Comparison of ENCODE assay signal across 12 cellular contexts in the genomic region with DNA sequence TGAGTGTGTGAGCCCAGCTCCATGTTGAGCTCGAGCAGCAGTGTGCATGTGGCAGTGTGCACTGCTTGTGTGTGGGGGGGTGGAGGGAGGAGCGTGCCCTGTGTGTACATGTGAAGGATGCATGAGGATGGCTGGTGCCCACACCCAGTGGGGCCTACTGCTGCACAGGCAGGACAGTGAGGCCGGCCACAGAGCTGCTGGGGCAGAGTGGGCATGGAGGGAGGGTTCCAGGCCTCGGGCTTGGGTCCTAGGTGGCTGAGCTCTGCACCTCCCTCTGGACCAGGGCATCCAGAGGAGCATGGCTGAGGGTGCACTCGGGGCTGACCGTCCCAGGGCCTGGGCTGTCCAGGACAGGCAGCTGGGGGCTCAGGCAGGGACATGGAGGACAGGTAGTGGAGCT. TPM values are rescaled to one million over a fixed set of nuclear protein-coding genes. Genes with fewer than 3 reads are reported as not detected.
DNase-seq lines count a peak whose midpoint lies in the region; ATAC-seq and TF ChIP-seq lines count a peak whose summit lies in the region.
"Had no signal": no experiment of that assay in that cellular context is flagged by ENCODE, and none has a peak within 500 bp of the region (broad histone marks: within the 10 kb centered on the region; RNA-seq: fewer than 3 reads in every experiment).

No MANE protein-coding gene starts in this region.

- peak overlapping the region in 8 of 10 donors; percentile 67 to 91 (median 86) for H3K27ac ChIP-seq in heart right ventricle
- H3K27ac ChIP-seq in cingulate gyrus (ENCODE audit: low read depth, low read length) = peak overlapping the region; percentile 93
- H3K27ac ChIP-seq in uterus = peak overlapping the region; percentile 88 to 91

- H3K9me3 ChIP-seq in heart right ventricle = no peaks in the 10 kb centered on the region
- no peaks in the 10 kb centered on the region for H3K9me3 ChIP-seq in uterus

- H3K9me3 Mint-ChIP-seq in natural killer cell treated with Interleukin-12 subunit alpha and Interleukin-12 subunit beta and Interleukin-15 and Interleukin-18, amount 100 ng/mL, for 72 hours = no peaks in the 10 kb centered on the region

- H3K27ac Mint-ChIP-seq in natural killer cell treated with Interleukin-12 subunit alpha and Interleukin-12 subunit beta and Interleukin-15 and Interleukin-18, amount 100 ng/mL, for 72 hours = peak overlapping the region in 1 of 2 donors; percentile 37

- no peak overlapping the region for H3K4me3 Mint-ChIP-seq in natural killer cell treated with Interleukin-12 subunit alpha and Interleukin-12 subunit beta and Interleukin-15 and Interleukin-18, amount 100 ng/mL, for 72 hours

- peaks cover 0 to 9% of the 10 kb centered on the region in 2 donors for H3K4me1 Mint-ChIP-seq in natural killer cell treated with Interleukin-12 subunit alpha and Interleukin-12 subunit beta and Interleukin-15 and Interleukin-18, amount 100 ng/mL, for 72 hours (ENCODE audit: low read depth in 2 of 2)

- intact Hi-C loops in heart right ventricle (cut with DNase I) (no loop called here), Right ventricle myocardium superior (cut with DNase I) (no loop called here), uterus (cut with DNase I; ENCODE audit: low total_unique reads) (no loop called here)

- peaks cover 0 to 35% (median 5%) of the 10 kb centered on the region in 9 donors for H3K36me3 ChIP-seq in heart right ventricle
- no peaks in the 10 kb centered on the region for H3K36me3 ChIP-seq in uterus

- TF ChIP-seq POLR2A in uterus (IDR thresholded peaks at IDR 0.05) = no peak

- no peaks in the 10 kb centered on the region for H3K36me3 Mint-ChIP-seq in natural killer cell treated with Interleukin-12 subunit alpha and Interleukin-12 subunit beta and Interleukin-15 and Interleukin-18, amount 100 ng/mL, for 72 hours

- H3K4me1 ChIP-seq in heart right ventricle (peaks cover 31 to 64% (median 44%) of the 10 kb centered on the region in 9 donors), uterus (peaks cover 16 to 36% of the 10 kb centered on the region in 2 donors)

- ATAC-seq in heart right ventricle = peak in 1 of 8 donors; percentile 0
- no peak for ATAC-seq in Right ventricle myocardium superior (ENCODE audit: poor library complexity)
- peak in 1 of 2 donors; percentile 13 for ATAC-seq in natural killer cell treated with Interleukin-12 subunit alpha and Interleukin-12 subunit beta and Interleukin-15 and Interleukin-18, amount 100 ng/mL, for 72 hours
- ATAC-seq in GM21723 (IDR thresholded peaks at IDR 0.05; ENCODE audit: unreplicated experiment) = no peak

- no peak for TF ChIP-seq CTCF in heart right ventricle (IDR thresholded peaks at IDR 0.05)
- no peak for TF ChIP-seq CTCF in uterus (IDR thresholded peaks at IDR 0.05)

- 78 to 84% methylated on average over 6 of the region's 6 CpGs for WGBS in heart right ventricle, 2 donors

- H3K27me3 ChIP-seq in heart right ventricle (no peaks in the 10 kb centered on the region), uterus (no peaks in the 10 kb centered on the region)

- no peaks in the 10 kb centered on the region for H3K27me3 Mint-ChIP-seq in natural killer cell treated with Interleukin-12 subunit alpha and Interleukin-12 subunit beta and Interleukin-15 and Interleukin-18, amount 100 ng/mL, for 72 hours

- H3K4me3 ChIP-seq in heart right ventricle = no peak overlapping the region
- no peak overlapping the region for H3K4me3 ChIP-seq in uterus

- DNase-seq in heart right ventricle (peak in 1 of 2 donors; percentile 19), Right ventricle myocardium superior (no peak), uterus (peak; percentile 32 to 39), NCI-H82 treated with DMSO at 0.1 percent for 48 hours (lab: John Stamatoyannopoulos, UW; ENCODE audit: unreplicated experiment) (no peak)
- peak; percentile 48 for DNase-seq in natural killer cell treated with Interleukin-12 subunit alpha and Interleukin-12 subunit beta and Interleukin-15 and Interleukin-18, amount 100 ng/mL, for 72 hours (ENCODE audit: low spot score)
- DNase-seq in activated CD4-positive, CD25-positive, alpha-beta regulatory T cell (lab: John Stamatoyannopoulos, UW) = no peak
- DNase-seq: cortex of kidney, mesendoderm, NCI-H2081, WERI-Rb-1 had no signal

RNA-seq across cellular contexts. Expression of a gene that starts 1.8 kb away (rescaled TPM):
- total RNA-seq in heart right ventricle (1 to 10 TPM in 7 of 10 donors, under 1 TPM in 3; 0.61 to 1.5 (median 1.2) TPM), Right ventricle myocardium superior (1.6 TPM), uterus (10 to 100 TPM in 2 of 4 donors, 1 to 10 TPM in 2; 2.6 to 25.8 (median 10.7) TPM)
- 1 to 10 TPM; 1.0 to 1.4 TPM for polyA plus RNA-seq in heart right ventricle
- 1 to 10 TPM; 2.1 to 2.2 TPM for total RNA-seq in natural killer cell treated with Interleukin-12 subunit alpha and Interleukin-12 subunit beta and Interleukin-15 and Interleukin-18, amount 100 ng/mL, for 72 hours

RNA-seq across cellular contexts. Expression of a gene that starts 11.4 kb away (rescaled TPM):
- total RNA-seq in heart right ventricle (100 to 1,000 TPM; 121 to 207 (median 159) TPM), Right ventricle myocardium superior (143 TPM), uterus (100 to 1,000 TPM; 124 to 406 (median 289) TPM)
- 100 to 1,000 TPM; 275 to 474 TPM for polyA plus RNA-seq in heart right ventricle
- 100 to 1,000 TPM; 296 to 329 TPM for total RNA-seq in natural killer cell treated with Interleukin-12 subunit alpha and Interleukin-12 subunit beta and Interleukin-15 and Interleukin-18, amount 100 ng/mL, for 72 hours

RNA-seq across cellular contexts. Expression of a gene that starts 14.1 kb away (rescaled TPM):
- 10 to 100 TPM in 9 of 10 donors, 1 to 10 TPM in 1; 9.3 to 20.3 (median 17.2) TPM for total RNA-seq in heart right ventricle
- 1 to 10 TPM; 2.8 to 6.7 TPM for polyA plus RNA-seq in heart right ventricle
- 14.8 TPM for total RNA-seq in Right ventricle myocardium superior
- 1 to 10 TPM; 6.8 to 7.9 TPM for total RNA-seq in natural killer cell treated with Interleukin-12 subunit alpha and Interleukin-12 subunit beta and Interleukin-15 and Interleukin-18, amount 100 ng/mL, for 72 hours
- total RNA-seq in uterus = 10 to 100 TPM in 2 of 4 donors, 1 to 10 TPM in 2; 3.3 to 13.5 (median 7.5) TPM

RNA-seq across cellular contexts. Expression of a gene that starts 42.4 kb away (rescaled TPM):
- total RNA-seq in heart right ventricle (10 to 100 TPM; 38.0 to 65.2 (median 46.3) TPM), Right ventricle myocardium superior (65.6 TPM), uterus (10 to 100 TPM; 19.4 to 43.4 (median 33.6) TPM)
- polyA plus RNA-seq in heart right ventricle = 100 to 1,000 TPM; 113 to 174 TPM
- total RNA-seq in natural killer cell treated with Interleukin-12 subunit alpha and Interleukin-12 subunit beta and Interleukin-15 and Interleukin-18, amount 100 ng/mL, for 72 hours = 10 to 100 TPM; 42.5 to 68.8 TPM

RNA-seq across cellular contexts. Expression of a gene that starts 48.4 kb away (rescaled TPM):
- total RNA-seq in heart right ventricle (10 to 100 TPM in 1 of 10 donors, 1 to 10 TPM in 9; 5.6 to 10.6 (median 6.3) TPM), Right ventricle myocardium superior (7.3 TPM), uterus (10 to 100 TPM in 3 of 4 donors, not detected in 1; 10.6 to 18.6 (median 12.6) TPM)
- 10 to 100 TPM; 11.3 to 15.7 TPM for polyA plus RNA-seq in heart right ventricle
- total RNA-seq in natural killer cell treated with Interleukin-12 subunit alpha and Interleukin-12 subunit beta and Interleukin-15 and Interleukin-18, amount 100 ng/mL, for 72 hours = 10 to 100 TPM; 16.4 to 26.7 TPM

Comparison
In these comparisons a context has a peak if more than half of its experiments do, and no peak if none do; other contexts are left out.
1. DNase-seq: peak in natural killer cell treated with Interleukin-12 subunit alpha and Interleukin-12 subunit beta and Interleukin-15 and Interleukin-18, amount 100 ng/mL, for 72 hours (single experiment) and uterus (2 of 2); none in Right ventricle myocardium superior (single experiment), activated CD4-positive, CD25-positive, alpha-beta regulatory T cell (0 of 4) and NCI-H82 treated with DMSO at 0.1 percent for 48 hours (single experiment).
2. Peak in every context shown above with its lines, with median percentiles within 50 percentile points of each other: H3K27ac ChIP-seq.